Comparison of ENCODE assay signal across 12 cellular contexts in the genomic region with DNA sequence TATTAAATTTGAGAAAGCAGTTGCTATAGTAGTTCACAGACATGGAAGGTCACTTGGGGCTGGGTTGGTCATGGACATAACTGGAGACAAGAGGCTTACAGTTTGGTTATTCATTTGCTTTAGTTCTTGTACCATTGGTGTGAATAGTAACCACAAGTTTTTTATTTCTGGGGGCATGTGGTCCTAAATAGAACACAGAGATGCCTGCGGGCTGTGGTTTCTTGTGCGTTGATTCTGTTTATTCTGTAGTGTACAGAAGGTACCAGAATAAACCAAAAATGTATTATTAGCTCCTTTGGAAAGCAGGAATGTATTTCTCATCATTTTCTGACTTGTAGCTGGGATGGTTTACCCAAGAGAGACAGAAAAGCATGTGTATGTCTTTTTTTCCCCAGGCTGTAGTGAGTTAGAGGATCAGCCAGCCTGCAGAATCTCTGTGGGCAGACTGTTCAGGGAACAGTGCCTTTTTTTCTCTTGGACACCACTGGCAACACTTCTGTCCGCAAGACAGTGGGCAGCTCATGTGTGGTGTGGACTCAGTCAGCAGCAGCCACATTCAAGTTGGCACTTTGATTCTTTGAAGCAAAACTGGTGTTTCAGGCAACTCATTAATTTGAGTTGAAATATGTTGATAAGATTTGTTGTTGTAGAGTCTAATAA.
DNase-seq lines count a peak whose midpoint lies in the region; ATAC-seq lines count a peak whose summit lies in the region.
"Had no signal": no experiment of that assay in that cellular context is flagged by ENCODE, and none has a peak within 500 bp of the region (broad histone marks: within the 10 kb centered on the region; RNA-seq: fewer than 3 reads in every experiment).

No MANE protein-coding gene starts in this region.

- ATAC-seq in GM19395 (IDR thresholded peaks at IDR 0.05; ENCODE audit: unreplicated experiment) (peak; percentile 75), HG02981 (IDR thresholded peaks at IDR 0.05; ENCODE audit: unreplicated experiment) (peak; percentile 73), GM21723 (IDR thresholded peaks at IDR 0.05; ENCODE audit: unreplicated experiment) (no peak)
- ATAC-seq: activated CD8-positive, alpha-beta memory T cell treated with anti-CD3 and anti-CD28 coated beads, Interleukin-2, amount 10 ng/mL, durations not matched to agents 7 days and 5 days had no signal

- DNase-seq in SK-MEL-5 (ENCODE audit: low read depth, low spot score) (peak; percentile 85), NCI-H2107 (lab: John Stamatoyannopoulos, UW) (no peak), SW 1271 (lab: John Stamatoyannopoulos, UW) (no peak), NCI-H2196 treated with DMSO at 0.1 percent for 48 hours (lab: John Stamatoyannopoulos, UW; ENCODE audit: unreplicated experiment) (no peak)
- DNase-seq: activated CD8-positive, alpha-beta memory T cell treated with anti-CD3 and anti-CD28 coated beads, Interleukin-2, amount 10 ng/mL, durations not matched to agents 7 days and 5 days; Calu3; immature natural killer cell; NCI-H524; SHP77 had no signal

- in situ Hi-C loops in SK-MEL-5 (cut with HindIII; ENCODE audit: low pct_unique_long_range_greater_than_20kb, low sequenced_read_pairs) = no loop called here
